8 cellular contexts compared by ENCODE assay signal in genomic region chr9:41358682-41359081, GRCh38.
DNase-seq lines count a peak whose midpoint lies in the region; ATAC-seq and TF ChIP-seq lines count a peak whose summit lies in the region.
"Not testable (repeated sequence)": the region's sequence is repeated elsewhere in the genome, so short reads cannot be mapped to it uniquely, and the experiment has no call there.

No MANE protein-coding gene starts in this region.

- BruUV-seq in Caco-2 (replicated peaks; lab: Mats Ljungman, UMichigan): not testable (repeated sequence)

- peak overlapping the region; percentile 32 for H3K4me3 ChIP-seq in Caco-2 (ENCODE audit: low read depth, low read length)
- H3K4me3 ChIP-seq in Loucy (ENCODE audit: low read length, poor library complexity, severe bottlenecking): peak overlapping the region; percentile 71
- H3K4me3 ChIP-seq in colonic mucosa: peak overlapping the region; percentile 77

- not testable (repeated sequence) for TF ChIP-seq CTCF in Caco-2 (IDR thresholded peaks at IDR 0.05; ENCODE audit: insufficient read depth in 1 of 2, low read depth in 1 of 2, low read length in 1 of 2, severe bottlenecking in 1 of 2, unreplicated experiment in 1 of 2); Loucy (conservative IDR thresholded peaks at IDR 0.05; ENCODE audit: low read length); colonic mucosa (IDR thresholded peaks at IDR 0.05); progenitor cell of endocrine pancreas (IDR thresholded peaks at IDR 0.05; ENCODE audit: unreplicated experiment)

- not testable (repeated sequence) for H3K4me2 ChIP-seq in Loucy (ENCODE audit: low read depth, low read length, poor library complexity, severe bottlenecking)

- POLR2A ChIA-PET in Caco-2 (lab: Charles Lee): not testable (repeated sequence)

- peak overlapping the region; percentile 63 for H3K9ac ChIP-seq in Loucy (ENCODE audit: low read depth, low read length, poor library complexity, severe bottlenecking)
- H3K9ac ChIP-seq in colonic mucosa (ENCODE audit: low read depth in 2 of 2, low read length in 2 of 2): peak overlapping the region in 1 of 2 donors; percentile 78

- not testable (repeated sequence) for H3K79me2 ChIP-seq in Loucy (ENCODE audit: insufficient read depth, low read length)

- H3K9me2 ChIP-seq in Loucy (replicated peaks; ENCODE audit: low read depth, low read length): not testable (repeated sequence)

- not testable (repeated sequence) for H3K9me3 Mint-ChIP-seq in Caco-2 (ENCODE audit: unreplicated experiment); progenitor cell of endocrine pancreas (ENCODE audit: low read depth); stimulated activated naive B cell treated with anti-CD40 and anti-IgM and Interleukin-4, amounts not matched to agents 10 μg/mL and 1 μg/mL and 100 μg/mL, for 72 hours

- H3K36me3 ChIP-seq in Caco-2 (ENCODE audit: control insufficient read depth, insufficient read depth, low read length); Loucy (ENCODE audit: insufficient read depth, low read length); colonic mucosa: not testable (repeated sequence)

- not testable (repeated sequence) for H3K27me3 ChIP-seq in Caco-2 (replicated peaks; ENCODE audit: control insufficient read depth, insufficient read depth, low read length); Loucy (ENCODE audit: insufficient read depth, low read length, poor library complexity, severe bottlenecking); colonic mucosa

- peak overlapping the region; percentile 70 for H3K4me3 Mint-ChIP-seq in Caco-2 (ENCODE audit: unreplicated experiment)
- peak overlapping the region; percentile 90 for H3K4me3 Mint-ChIP-seq in progenitor cell of endocrine pancreas (ENCODE audit: low read depth)
- peak overlapping the region; percentile 87 to 98 for H3K4me3 Mint-ChIP-seq in stimulated activated naive B cell treated with anti-CD40 and anti-IgM and Interleukin-4, amounts not matched to agents 10 μg/mL and 1 μg/mL and 100 μg/mL, for 72 hours

- H3K4me1 ChIP-seq in Caco-2; Loucy (ENCODE audit: insufficient read depth, low read length, poor library complexity, severe bottlenecking); colonic mucosa: not testable (repeated sequence)

- intact Hi-C loops in Caco-2 (cut with micrococcal nuclease; ENCODE audit: unreplicated experiment); colonic mucosa (cut with DNase I): not testable (repeated sequence)

- not testable (repeated sequence) for H3K27ac Mint-ChIP-seq in Caco-2 (ENCODE audit: unreplicated experiment)
- peak overlapping the region; percentile 88 for H3K27ac Mint-ChIP-seq in progenitor cell of endocrine pancreas
- H3K27ac Mint-ChIP-seq in stimulated activated naive B cell treated with anti-CD40 and anti-IgM and Interleukin-4, amounts not matched to agents 10 μg/mL and 1 μg/mL and 100 μg/mL, for 72 hours: peak overlapping the region; percentile 96

- not testable (repeated sequence) for H2AFZ ChIP-seq in Loucy (ENCODE audit: low read length)

- DNase-seq in Caco-2 (peak; percentile 50 to 66), RPMI7951 (ENCODE audit: low read depth) (peak; percentile 45), colonic mucosa (peak; percentile 91), inferior parietal cortex (ENCODE audit: extremely low spot score) (peak; percentile 61), progenitor cell of endocrine pancreas (ENCODE audit: low spot score, unreplicated experiment) (peak; percentile 81)
- peak; percentile 81 for DNase-seq in activated CD8-positive, alpha-beta memory T cell treated with anti-CD3 and anti-CD28 coated beads, Interleukin-2, amount 50 U/mL, for 4 hours
- peak; percentile 80 for DNase-seq in stimulated activated naive B cell treated with anti-CD40 and anti-IgM and Interleukin-4, amounts not matched to agents 10 μg/mL and 1 μg/mL and 100 μg/mL, for 72 hours

- CTCF ChIA-PET in Caco-2 (lab: Charles Lee): not testable (repeated sequence)

- H3F3A ChIP-seq in Loucy (ENCODE audit: low read depth): not testable (repeated sequence)

- ATAC-seq in stimulated activated naive B cell treated with anti-CD40 and anti-IgM and Interleukin-4, amounts not matched to agents 10 μg/mL and 1 μg/mL and 100 μg/mL, for 72 hours (replicated peaks): not testable (repeated sequence)

- not testable (repeated sequence) for H3K27me3 Mint-ChIP-seq in Caco-2 (ENCODE audit: insufficient read depth, unreplicated experiment); progenitor cell of endocrine pancreas; stimulated activated naive B cell treated with anti-CD40 and anti-IgM and Interleukin-4, amounts not matched to agents 10 μg/mL and 1 μg/mL and 100 μg/mL, for 72 hours

- H3K4me1 Mint-ChIP-seq in Caco-2 (ENCODE audit: low read depth, unreplicated experiment); progenitor cell of endocrine pancreas (ENCODE audit: low read depth): not testable (repeated sequence)
- H3K4me1 Mint-ChIP-seq in stimulated activated naive B cell treated with anti-CD40 and anti-IgM and Interleukin-4, amounts not matched to agents 10 μg/mL and 1 μg/mL and 100 μg/mL, for 72 hours: peaks cover 4 to 10% of the 10 kb centered on the region in 2 donors

- not testable (repeated sequence) for H3K36me3 Mint-ChIP-seq in Caco-2 (ENCODE audit: insufficient read depth, unreplicated experiment); progenitor cell of endocrine pancreas (ENCODE audit: insufficient read depth); stimulated activated naive B cell treated with anti-CD40 and anti-IgM and Interleukin-4, amounts not matched to agents 10 μg/mL and 1 μg/mL and 100 μg/mL, for 72 hours

- H3K9me3 ChIP-seq in Caco-2; Loucy (ENCODE audit: insufficient read depth, low read depth, low read length); colonic mucosa: not testable (repeated sequence)

- H3K27ac ChIP-seq in colonic mucosa: peak overlapping the region; percentile 72

- not testable (repeated sequence) for H4K20me1 ChIP-seq in Loucy (ENCODE audit: insufficient read depth, low read length, poor library complexity, severe bottlenecking)
